In the genomic region with DNA sequence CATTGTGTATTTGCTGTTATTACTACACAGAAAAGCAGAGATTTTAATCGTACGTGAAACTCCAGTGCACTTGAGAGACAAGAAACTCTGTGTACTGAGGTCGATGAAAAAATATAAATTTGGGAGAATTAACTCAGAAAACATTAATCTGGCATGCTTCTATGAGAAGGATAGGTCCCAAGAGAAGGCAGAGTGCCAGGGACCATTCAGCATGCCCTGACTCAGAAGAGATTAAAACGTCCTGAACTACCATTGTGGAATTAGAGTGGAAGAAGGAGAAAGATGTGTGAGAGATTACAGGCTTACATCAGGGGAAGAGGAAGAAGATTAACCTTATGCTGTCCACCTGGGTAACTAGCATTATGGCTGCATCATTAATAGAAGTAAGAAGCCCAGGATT, we compare ENCODE assay signal across 28 cellular contexts.
A peak's percentile ranks its signal among the peaks of the same experiment; 100 is the strongest.
DNase-seq lines count a peak whose midpoint lies in the region; ATAC-seq and TF ChIP-seq lines count a peak whose summit lies in the region.
"Had no signal": no experiment of that assay in that cellular context is flagged by ENCODE, and none has a peak within 500 bp of the region (broad histone marks: within the 10 kb centered on the region; RNA-seq: fewer than 3 reads in every experiment).

No MANE protein-coding gene starts in this region.

- peaks cover 22% of the 10 kb centered on the region for H3K4me1 Mint-ChIP-seq in nephron progenitor cell

- no peak overlapping the region for H3K4me3 ChIP-seq in AG10803 (ENCODE audit: low read length)
- H3K4me3 ChIP-seq in cardiac fibroblast (replicated peaks in 1 of 2; ENCODE audit: low read depth in 2 of 2, low read length in 2 of 2) = no peak overlapping the region
- no peak overlapping the region for H3K4me3 ChIP-seq in gastroesophageal sphincter
- H3K4me3 ChIP-seq: hepatocyte, lung, Peyer's patch, upper lobe of right lung had no signal

- H3K27ac ChIP-seq in gastroesophageal sphincter = no peak overlapping the region
- H3K27ac ChIP-seq: hepatocyte, HL-60, KMS-11, Peyer's patch, upper lobe of right lung had no signal

- peak overlapping the region; percentile 12 for H3K27ac Mint-ChIP-seq in nephron progenitor cell
- H3K27ac Mint-ChIP-seq: activated naive CD4-positive, alpha-beta T cell treated with anti-CD3 and anti-CD28 coated beads, Interleukin-2, amount 50 U/mL, for 72 hours; CD4-positive, alpha-beta T cell; dendritic cell treated with granulocyte-macrophage colony-stimulating factor and Interleukin-4, amounts not matched to agents 40 ng/mL and 50 ng/mL, for 4 days; naive thymus-derived CD8-positive, alpha-beta T cell; stimulated activated effector memory CD8-positive, alpha-beta T cell treated with anti-CD3 and anti-CD28 coated beads, Interleukin-12 subunit alpha, Interleukin-12 subunit beta, amount 100 ng/mL, for 72 hours had no signal

- H3K4me3 Mint-ChIP-seq in nephron progenitor cell = no peak overlapping the region
- H3K4me3 Mint-ChIP-seq: CD4-positive, alpha-beta T cell; dendritic cell treated with granulocyte-macrophage colony-stimulating factor and Interleukin-4, amounts not matched to agents 40 ng/mL and 50 ng/mL, for 4 days; naive thymus-derived CD8-positive, alpha-beta T cell; stimulated activated effector memory CD8-positive, alpha-beta T cell treated with anti-CD3 and anti-CD28 coated beads, Interleukin-12 subunit alpha, Interleukin-12 subunit beta, amount 100 ng/mL, for 72 hours had no signal

- TF ChIP-seq EP300 in gastroesophageal sphincter (IDR thresholded peaks at IDR 0.05) = no peak

- TF ChIP-seq POLR2A in gastroesophageal sphincter (IDR thresholded peaks at IDR 0.05) = no peak

- H3K36me3 Mint-ChIP-seq in nephron progenitor cell (ENCODE audit: low read depth) = peaks cover 43% of the 10 kb centered on the region

- H3K27me3 Mint-ChIP-seq in nephron progenitor cell (ENCODE audit: low read depth, poor library complexity) = no peaks in the 10 kb centered on the region
- H3K27me3 Mint-ChIP-seq: CD4-positive, alpha-beta T cell; dendritic cell treated with granulocyte-macrophage colony-stimulating factor and Interleukin-4, amounts not matched to agents 40 ng/mL and 50 ng/mL, for 4 days; naive thymus-derived CD8-positive, alpha-beta T cell had no signal

- TF ChIP-seq CTCF in AG10803 (conservative IDR thresholded peaks at IDR 0.05; ENCODE audit: low read length) (no peak), cardiac fibroblast (IDR thresholded peaks at IDR 0.05; ENCODE audit: low read depth, low read length) (no peak), nephron progenitor cell (IDR thresholded peaks at IDR 0.05) (no peak), gastroesophageal sphincter (IDR thresholded peaks at IDR 0.05) (no peak)

- peaks cover 0 to 20% of the 10 kb centered on the region in 2 donors for H3K36me3 ChIP-seq in gastroesophageal sphincter

- H3K4me1 ChIP-seq in gastroesophageal sphincter = peaks cover 0 to 35% (median 2%) of the 10 kb centered on the region in 3 donors
- H3K4me1 ChIP-seq: Peyer's patch had no signal

- no peaks in the 10 kb centered on the region for H3K27me3 ChIP-seq in gastroesophageal sphincter
- H3K27me3 ChIP-seq: hepatocyte, Peyer's patch, upper lobe of right lung had no signal

- peak; percentile 37 for DNase-seq in AG10803 (ENCODE audit: low read depth)
- peak; percentile 16 for DNase-seq in NCI-H226
- peak; percentile 68 to 77 for DNase-seq in cardiac fibroblast (ENCODE audit: low read depth in 2 of 2)
- DNase-seq in nephron progenitor cell = no peak
- no peak for DNase-seq in NCI-H2196 treated with DMSO at 0.1 percent for 48 hours (lab: John Stamatoyannopoulos, UW; ENCODE audit: unreplicated experiment)
- DNase-seq: activated CD4-positive, alpha-beta T cell treated with anti-CD3 and anti-CD28 coated beads for 4 hours; AML-193; anterior cingulate cortex; CD4-positive, alpha-beta T cell; DMS 273 treated with DMSO at 0.1 percent for 48 hours; EL; naive thymus-derived CD8-positive, alpha-beta T cell; NCI-H1417; NCI-H2029; nucleus accumbens; Peyer's patch; SW 1271; upper lobe of right lung had no signal

- H3K9me3 ChIP-seq in gastroesophageal sphincter = no peaks in the 10 kb centered on the region
- H3K9me3 ChIP-seq: Peyer's patch, upper lobe of right lung had no signal

- 0 to 38% methylated on average over 1 to 4 of the region's 4 CpGs for WGBS in gastroesophageal sphincter (ENCODE audit: low coverage in 1 of 2), 2 donors

- H3K9me3 Mint-ChIP-seq in nephron progenitor cell = no peaks in the 10 kb centered on the region
- H3K9me3 Mint-ChIP-seq: activated naive CD4-positive, alpha-beta T cell treated with anti-CD3 and anti-CD28 coated beads, Interleukin-2, amount 50 U/mL, for 72 hours; CD4-positive, alpha-beta T cell; naive thymus-derived CD8-positive, alpha-beta T cell; stimulated activated effector memory CD8-positive, alpha-beta T cell treated with anti-CD3 and anti-CD28 coated beads, Interleukin-12 subunit alpha, Interleukin-12 subunit beta, amount 100 ng/mL, for 72 hours had no signal

- ATAC-seq in HG03378 (IDR thresholded peaks at IDR 0.05; ENCODE audit: unreplicated experiment) (no peak), HG03135 (IDR thresholded peaks at IDR 0.05; ENCODE audit: unreplicated experiment) (no peak), gastroesophageal sphincter (no peak)
- ATAC-seq: activated naive CD4-positive, alpha-beta T cell treated with anti-CD3 and anti-CD28 coated beads, Interleukin-2, amount 50 U/mL, for 72 hours; naive thymus-derived CD8-positive, alpha-beta T cell; stimulated activated effector memory CD8-positive, alpha-beta T cell treated with anti-CD3 and anti-CD28 coated beads, Interleukin-12 subunit alpha, Interleukin-12 subunit beta, amount 100 ng/mL, for 72 hours; upper lobe of right lung had no signal

Comparison
In these comparisons a context has a peak if more than half of its experiments do, and no peak if none do; other contexts are left out.
1. DNase-seq: peak in AG10803 (single experiment), NCI-H226 (single experiment) and cardiac fibroblast (2 of 2); none in nephron progenitor cell (single experiment) and NCI-H2196 treated with DMSO at 0.1 percent for 48 hours (single experiment).